ENCODE assay signal across 8 cellular contexts in genomic region chr13:48234652-48235099, GRCh38. TPM values are rescaled to one million over a fixed set of nuclear protein-coding genes. Genes with fewer than 3 reads are reported as not detected.
DNase-seq lines count a peak whose midpoint lies in the region; ATAC-seq and TF ChIP-seq lines count a peak whose summit lies in the region.
"Had no signal": no experiment of that assay in that cellular context is flagged by ENCODE, and none has a peak within 500 bp of the region (broad histone marks: within the 10 kb centered on the region; RNA-seq: fewer than 3 reads in every experiment).

No MANE protein-coding gene starts in this region.

- H3K4me1 ChIP-seq in HUES64 (ENCODE audit: insufficient read depth, low read length) (peaks cover 53% of the 10 kb centered on the region), hepatocyte (ENCODE audit: insufficient read depth) (peaks cover 41% of the 10 kb centered on the region)

- H3K4me3 ChIP-seq in HUES64 (ENCODE audit: low read length) (peak overlapping the region; percentile 100), hepatocyte (peak overlapping the region; percentile 95)

- H2AFZ ChIP-seq in hepatocyte, result no peak overlapping the region

- H3K9me2 ChIP-seq in hepatocyte (replicated peaks; ENCODE audit: insufficient read depth), result no peaks in the 10 kb centered on the region

- H3K9me3 ChIP-seq in HUES64 (ENCODE audit: insufficient read depth, low read depth, low read length) (no peaks in the 10 kb centered on the region), hepatocyte (ENCODE audit: low read depth) (no peaks in the 10 kb centered on the region)

- H3K9ac ChIP-seq in HUES64 (ENCODE audit: low read depth, low read length), result peak overlapping the region; percentile 99; the same call in 1 of the 2 replicates

- peaks cover 45% of the 10 kb centered on the region for H4K20me1 ChIP-seq in hepatocyte (ENCODE audit: insufficient read depth, poor library complexity, severe bottlenecking)

- H3K36me3 Mint-ChIP-seq in activated T-helper 17 cell treated with anti-CD3 and anti-CD28 coated beads, Interleukin-2, amount 50 U/mL, for 72 hours (ENCODE audit: low read depth), result peaks cover 57% of the 10 kb centered on the region
- peaks cover 14% of the 10 kb centered on the region for H3K36me3 Mint-ChIP-seq in stimulated activated effector memory CD8-positive, alpha-beta T cell treated with anti-CD3 and anti-CD28 coated beads, Interleukin-12 subunit alpha, Interleukin-12 subunit beta, amount 100 ng/mL, for 72 hours

- H3K4me2 ChIP-seq in hepatocyte, result peak overlapping the region; percentile 79

- peak overlapping the region; percentile 96 for H3K27ac Mint-ChIP-seq in activated T-helper 17 cell treated with anti-CD3 and anti-CD28 coated beads, Interleukin-2, amount 50 U/mL, for 72 hours
- peak overlapping the region; percentile 94 for H3K27ac Mint-ChIP-seq in stimulated activated effector memory CD8-positive, alpha-beta T cell treated with anti-CD3 and anti-CD28 coated beads, Interleukin-12 subunit alpha, Interleukin-12 subunit beta, amount 100 ng/mL, for 72 hours

- no peaks in the 10 kb centered on the region for H3K27me3 Mint-ChIP-seq in activated T-helper 17 cell treated with anti-CD3 and anti-CD28 coated beads, Interleukin-2, amount 50 U/mL, for 72 hours

- peak overlapping the region; percentile 95 for H3K4me3 Mint-ChIP-seq in activated T-helper 17 cell treated with anti-CD3 and anti-CD28 coated beads, Interleukin-2, amount 50 U/mL, for 72 hours
- peak overlapping the region; percentile 84 for H3K4me3 Mint-ChIP-seq in stimulated activated effector memory CD8-positive, alpha-beta T cell treated with anti-CD3 and anti-CD28 coated beads, Interleukin-12 subunit alpha, Interleukin-12 subunit beta, amount 100 ng/mL, for 72 hours

- H3K27me3 ChIP-seq in HUES64 (ENCODE audit: insufficient read depth, low read length), result peaks cover 8% of the 10 kb centered on the region; the same call in 1 of the 2 replicates
- H3K27me3 ChIP-seq in hepatocyte, result no peaks in the 10 kb centered on the region

- ATAC-seq in activated T-helper 17 cell treated with anti-CD3 and anti-CD28 coated beads, Interleukin-2, amount 50 U/mL, for 72 hours (replicated peaks), result no peak
- no peak for ATAC-seq in stimulated activated effector memory CD8-positive, alpha-beta T cell treated with anti-CD3 and anti-CD28 coated beads, Interleukin-12 subunit alpha, Interleukin-12 subunit beta, amount 100 ng/mL, for 72 hours
- no peak for ATAC-seq in HG03025 (IDR thresholded peaks at IDR 0.05; ENCODE audit: low FRiP score, unreplicated experiment)
- ATAC-seq: left colon had no signal

- H3K79me2 ChIP-seq in hepatocyte, result peaks cover 66% of the 10 kb centered on the region

- 36% methylated on average over 3 of the region's 4 CpGs for WGBS in HUES64
- WGBS in hepatocyte (ENCODE audit: low lambda C conversion rate, missing lambda C conversion rate), result 9% methylated on average over 4 of the region's 4 CpGs

- DNase-seq in hepatocyte (ENCODE audit: low spot score), result no peak
- no peak for DNase-seq in stimulated activated effector memory CD8-positive, alpha-beta T cell treated with anti-CD3 and anti-CD28 coated beads, Interleukin-12 subunit alpha, Interleukin-12 subunit beta, amount 100 ng/mL, for 72 hours (ENCODE audit: low spot score in 2 of 2)
- no peak for DNase-seq in stimulated activated CD4-positive, alpha-beta T cell treated with anti-CD3 and anti-CD28 coated beads, Interleukin-4, amount 100 ng/mL, for 1 hour
- no peak for DNase-seq in activated effector memory CD4-positive, alpha-beta T cell treated with Interleukin-2 at 50 U/mL for 16 hours
- DNase-seq: left colon had no signal

- TF ChIP-seq CTCF in hepatocyte (IDR thresholded peaks at IDR 0.05; ENCODE audit: poor library complexity), result no peak

- no peaks in the 10 kb centered on the region for H3K9me3 Mint-ChIP-seq in activated T-helper 17 cell treated with anti-CD3 and anti-CD28 coated beads, Interleukin-2, amount 50 U/mL, for 72 hours
- no peaks in the 10 kb centered on the region for H3K9me3 Mint-ChIP-seq in stimulated activated effector memory CD8-positive, alpha-beta T cell treated with anti-CD3 and anti-CD28 coated beads, Interleukin-12 subunit alpha, Interleukin-12 subunit beta, amount 100 ng/mL, for 72 hours

- 0 out of 2 replicates have a peak, but pooled peaks cover 13% of the 10 kb centered on the region for H3K36me3 ChIP-seq in HUES64 (ENCODE audit: insufficient read depth, low read length)
- H3K36me3 ChIP-seq in hepatocyte (replicated peaks; ENCODE audit: insufficient read depth, low read depth), result no peaks in the 10 kb centered on the region

- H3K27ac ChIP-seq in HUES64 (ENCODE audit: low read depth, low read length), result peak overlapping the region; percentile 81; the same call in 1 of the 2 replicates
- H3K27ac ChIP-seq in hepatocyte, result peak overlapping the region; percentile 99

- peaks cover 46% of the 10 kb centered on the region for H3K4me1 Mint-ChIP-seq in activated T-helper 17 cell treated with anti-CD3 and anti-CD28 coated beads, Interleukin-2, amount 50 U/mL, for 72 hours
- H3K4me1 Mint-ChIP-seq in stimulated activated effector memory CD8-positive, alpha-beta T cell treated with anti-CD3 and anti-CD28 coated beads, Interleukin-12 subunit alpha, Interleukin-12 subunit beta, amount 100 ng/mL, for 72 hours, result peaks cover 22% of the 10 kb centered on the region

RNA-seq across cellular contexts. Expression of gene ITM2B, which starts 1.7 kb away (rescaled TPM):
- polyA plus RNA-seq in HUES64 (2013, experiment 1 of 2), result 157 TPM
- 180 TPM for polyA plus RNA-seq in HUES64 (2013, experiment 2 of 2)
- total RNA-seq in activated T-helper 17 cell treated with anti-CD3 and anti-CD28 coated beads, Interleukin-2, amount 50 U/mL, for 72 hours, result 100 to 1,000 TPM in 1 of 2 donors, 10 to 100 TPM in 1; 75.7 to 108 TPM
- total RNA-seq in hepatocyte, result 438 and 449 TPM in 2 replicates
- 572 and 588 TPM in 2 replicates for polyA plus RNA-seq in hepatocyte
